In the genomic region with DNA sequence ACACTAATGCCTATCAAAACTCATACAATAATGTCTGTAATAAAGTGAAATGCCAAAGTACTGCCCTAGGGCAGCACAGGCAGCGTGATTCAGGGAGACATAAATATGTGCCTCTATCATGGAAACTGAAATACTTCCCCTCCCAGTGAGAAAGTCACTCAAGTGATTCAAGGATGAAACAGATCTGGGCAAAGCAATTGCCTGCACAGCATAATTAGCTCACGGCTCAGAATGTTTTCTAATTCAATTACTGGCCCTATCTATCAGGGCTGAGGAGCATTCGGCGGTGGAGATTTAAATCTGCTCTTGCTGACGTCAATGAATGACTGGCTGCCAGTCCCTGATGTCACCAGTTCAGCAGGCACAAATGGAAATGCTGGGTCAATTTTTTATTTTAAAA, we compare ENCODE assay signal across 15 cellular contexts. TPM values are rescaled to one million over a fixed set of nuclear protein-coding genes. Genes with fewer than 3 reads are reported as not detected.
DNase-seq lines count a peak whose midpoint lies in the region; ATAC-seq, FAIRE-seq and TF ChIP-seq lines count a peak whose summit lies in the region.
"Had no signal": no experiment of that assay in that cellular context is flagged by ENCODE, and none has a peak within 500 bp of the region (broad histone marks: within the 10 kb centered on the region; RNA-seq: fewer than 3 reads in every experiment).

No MANE protein-coding gene starts in this region.

- peak overlapping the region; percentile 2 for H3K4me3 ChIP-seq in GM23248
- 0 out of 2 replicates have a peak overlapping the region, but pooled peaks have one; percentile 17 for H3K4me3 ChIP-seq in SK-N-MC
- H3K4me3 ChIP-seq in kidney (ENCODE audit: low read length in 2 of 2), result no peak overlapping the region
- H3K4me3 ChIP-seq: HAP-1 had no signal

- no peaks in the 10 kb centered on the region for H3K27me3 ChIP-seq in GM23248 (replicated peaks; ENCODE audit: insufficient read depth)

- H3K27ac ChIP-seq in GM23248 (peak overlapping the region; percentile 87), SK-N-MC (no peak overlapping the region; the same call in 1 of the 2 replicates), kidney (ENCODE audit: low read depth in 2 of 2, low read length in 2 of 2) (no peak overlapping the region)

- FAIRE-seq in kidney (lab: Jason Lieb, UNC), result no peak
- FAIRE-seq: endothelial cell of umbilical vein had no signal

- H3K4me1 ChIP-seq in GM23248 (ENCODE audit: insufficient read depth) (peaks cover 58% of the 10 kb centered on the region), kidney (ENCODE audit: control insufficient read depth in 1 of 2, insufficient read depth in 1 of 2, low read depth in 1 of 2, low read length in 2 of 2) (peaks cover 3 to 4% of the 10 kb centered on the region in 2 donors)
- H3K4me1 ChIP-seq: HAP-1 had no signal

- H3K36me3 ChIP-seq in GM23248 (ENCODE audit: low read depth), result no peaks in the 10 kb centered on the region
- peaks cover 13% of the 10 kb centered on the region for H3K36me3 ChIP-seq in SK-N-MC (ENCODE audit: insufficient read depth, low read length)
- H3K36me3 ChIP-seq in kidney (ENCODE audit: control insufficient read depth in 1 of 2, insufficient read depth in 2 of 2, low read length in 2 of 2), result peaks cover 0 to 8% of the 10 kb centered on the region in 2 donors
- H3K36me3 ChIP-seq: HAP-1 had no signal

- in situ Hi-C loops in GM23248 (cut with MboI), result no loop called here

- no peak for TF ChIP-seq CTCF in kidney (IDR thresholded peaks at IDR 0.05; ENCODE audit: borderline replicate concordance, extremely low read depth, insufficient read depth)

- no peaks in the 10 kb centered on the region for H3K9me3 ChIP-seq in GM23248 (ENCODE audit: low read depth)
- no peaks in the 10 kb centered on the region; the same call in 1 of the 2 replicates for H3K9me3 ChIP-seq in SK-N-MC (ENCODE audit: low read depth, low read length)
- peaks cover 0 to 5% of the 10 kb centered on the region in 2 donors for H3K9me3 ChIP-seq in kidney (ENCODE audit: control insufficient read depth in 1 of 2, low read length in 2 of 2)
- H3K9me3 ChIP-seq: HAP-1 had no signal

- DNase-seq in GM23248 (peak; percentile 97), SK-N-MC (ENCODE audit: low read depth, low spot score) (no peak), fibroblast of the conjunctiva (ENCODE audit: low read depth) (peak; percentile 12), retina (peak; percentile 40), NCI-H2081 treated with DMSO at 0.1 percent for 48 hours (lab: John Stamatoyannopoulos, UW) (no peak), kidney (no peak), DMS79 (lab: John Stamatoyannopoulos, UW) (no peak)
- DNase-seq: activated CD4-positive, alpha-beta T cell treated with anti-CD3 and anti-CD28 coated beads for 48 hours; GF-D8; NCI-H1105; SHP77; stimulated activated naive CD4-positive, alpha-beta T cell had no signal

- ATAC-seq in GM21737 (IDR thresholded peaks at IDR 0.05; ENCODE audit: unreplicated experiment), result no peak

- WGBS in GM23248 (ENCODE audit: low coverage in 1 of 2, low lambda C conversion rate in 2 of 2, missing lambda C conversion rate in 2 of 2), 2 experiments, result 1 to 2% methylated on average over 5 of the region's 5 CpGs

- H3K9me2 ChIP-seq in GM23248 (ENCODE audit: insufficient read depth), result no peaks in the 10 kb centered on the region

- peak overlapping the region; percentile 55 for H3K9ac ChIP-seq in GM23248
- no peak overlapping the region for H3K9ac ChIP-seq in SK-N-MC (ENCODE audit: insufficient read length)
- H3K9ac ChIP-seq in kidney (ENCODE audit: low read length in 2 of 2), result no peak overlapping the region

- no peaks in the 10 kb centered on the region for H4K20me1 ChIP-seq in GM23248 (ENCODE audit: insufficient read depth)

- H2AFZ ChIP-seq in GM23248, result no peak overlapping the region

- H3K79me2 ChIP-seq in GM23248 (ENCODE audit: insufficient read depth), result no peaks in the 10 kb centered on the region

- peaks cover 64% of the 10 kb centered on the region for H3F3A ChIP-seq in GM23248 (ENCODE audit: insufficient read depth)

- intact Hi-C loops in kidney (cut with DNase I), result no loop called here

- peak overlapping the region; percentile 7 for H3K4me2 ChIP-seq in GM23248 (ENCODE audit: unreplicated experiment)

RNA-seq across cellular contexts. Expression of a gene that starts 27.7 kb away (rescaled TPM):
- 24.8 and 25.1 TPM in 2 replicates for total RNA-seq in GM23248 (2014; rRNA removed; shearing (Covaris generic))
- polyA plus RNA-seq in GM23248 (2016; fragmentation: Nextera tagmentation; extraction: Ambion mirVana) (22.1 and 26.2 TPM in 2 replicates), kidney (ENCODE audit: insufficient read depth, low read depth, low replicate concordance) (11.7 TPM)
- 35.5 TPM for total RNA-seq in kidney

Comparison
In these comparisons a context has a peak if more than half of its experiments do, and no peak if none do; other contexts are left out.
1. DNase-seq: peak in GM23248 (single experiment), fibroblast of the conjunctiva (single experiment) and retina (single experiment); none in SK-N-MC (single experiment), NCI-H2081 treated with DMSO at 0.1 percent for 48 hours (single experiment), kidney (single experiment) and DMS79 (single experiment).
2. H3K4me3 ChIP-seq: peak in GM23248 (single experiment) and SK-N-MC (single experiment); none in kidney (0 of 2).